8 cellular contexts compared by ENCODE assay signal in the genomic region with DNA sequence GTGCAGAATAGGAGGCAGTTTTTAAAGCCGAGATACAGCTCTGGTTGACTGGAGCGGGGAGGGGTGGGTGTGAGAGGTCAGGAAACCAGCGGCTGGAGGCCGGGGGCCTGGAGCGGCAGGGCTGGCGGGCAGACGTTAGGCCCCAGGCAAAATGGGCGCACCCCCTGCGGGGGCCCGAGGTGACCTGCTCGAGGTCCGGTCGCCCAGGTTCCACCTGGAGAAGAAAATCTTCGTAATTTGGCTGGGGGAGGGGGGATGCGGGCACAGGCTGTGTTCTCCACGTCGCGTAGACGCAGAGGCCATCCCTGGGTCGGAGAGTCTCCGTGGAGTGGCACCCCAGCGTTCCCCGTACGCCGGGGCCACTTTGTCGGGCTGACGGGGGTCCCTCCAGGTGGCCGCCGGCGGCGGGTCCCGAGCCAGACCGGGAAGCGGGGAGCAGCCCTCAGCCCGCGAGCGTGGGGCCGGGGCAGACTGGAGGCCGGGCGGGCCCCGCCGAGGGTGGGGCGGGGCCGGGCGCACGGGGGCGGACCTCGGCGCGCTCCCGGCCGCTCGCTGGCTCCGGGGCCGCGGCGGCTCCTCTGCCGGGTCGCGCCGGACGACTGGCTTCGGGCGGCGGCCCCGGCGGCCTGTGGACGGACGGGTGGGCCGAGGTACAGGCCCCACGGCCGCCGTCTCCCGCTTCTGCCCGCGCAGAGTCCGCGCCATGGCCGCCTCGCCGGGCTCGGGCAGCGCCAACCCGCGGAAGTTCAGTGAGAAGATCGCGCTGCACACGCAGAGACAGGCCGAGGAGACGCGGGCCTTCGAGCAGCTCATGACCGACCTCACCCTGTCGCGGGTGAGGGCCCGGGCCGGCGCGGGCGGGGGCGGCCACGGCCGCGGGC. TPM values are rescaled to one million over a fixed set of nuclear protein-coding genes. Genes with fewer than 3 reads are reported as not detected.
DNase-seq lines count a peak whose midpoint lies in the region; ATAC-seq and TF ChIP-seq lines count a peak whose summit lies in the region.

TSS of gene CRTC3 (plus strand) at position 555 of the 881 bp plus-strand sequence. CDS start at position 704, 149 bp downstream.

- H3K4me1 ChIP-seq in mucosa of stomach (ENCODE audit: control insufficient read depth, insufficient read depth, low read length): peaks cover 13% of the 10 kb centered on the region

- no peak for TF ChIP-seq CTCF in epithelial cell of proximal tubule (conservative IDR thresholded peaks at IDR 0.05; ENCODE audit: low read depth, low read length)

- peak; percentile 78 for ATAC-seq in GM18520 (IDR thresholded peaks at IDR 0.05; ENCODE audit: unreplicated experiment)
- peak; percentile 65 for ATAC-seq in HG03039 (IDR thresholded peaks at IDR 0.05; ENCODE audit: unreplicated experiment)
- peak; percentile 85 for ATAC-seq in stimulated activated naive CD8-positive, alpha-beta T cell treated with anti-CD3 and anti-CD28 coated beads, Interleukin-15, Interleukin-2, amounts not matched to agents 100 U/mL and 50 U/mL, for 24 hours

- H3K4me3 ChIP-seq in epithelial cell of proximal tubule (ENCODE audit: low read depth, low read length): peak within 1 kb of the TSS; percentile 92
- H3K4me3 ChIP-seq in mucosa of stomach (ENCODE audit: low read length): peak within 1 kb of the TSS; percentile 74

- DNase-seq in ACHN: peak; percentile 49
- peak; percentile 49 for DNase-seq in NOMO-1 treated with dmso at 0.1 percent for 144 hours (lab: John Stamatoyannopoulos, UW; ENCODE audit: unreplicated experiment)
- peak; percentile 46 for DNase-seq in activated T-cell treated with anti-CD3 and anti-CD28 coated beads for 48 hours (ENCODE audit: low read depth)
- no peak for DNase-seq in epithelial cell of proximal tubule (ENCODE audit: low read depth)
- peak; percentile 65 for DNase-seq in stimulated activated naive CD8-positive, alpha-beta T cell treated with anti-CD3 and anti-CD28 coated beads, Interleukin-15, Interleukin-2, amounts not matched to agents 100 U/mL and 50 U/mL, for 24 hours

- in situ Hi-C loops in ACHN (cut with HindIII; ENCODE audit: low pct_ligation_motif_present, low pct_unique_long_range_greater_than_20kb, low sequenced_read_pairs): no loop called here

- H3K27me3 ChIP-seq in mucosa of stomach (ENCODE audit: control insufficient read depth, insufficient read depth, low read length): no peaks in the 10 kb centered on the region

- peak within 1 kb of the TSS; percentile 84 for H3K9ac ChIP-seq in mucosa of stomach (ENCODE audit: low read length)

- no peaks in the 10 kb centered on the region for H3K9me3 ChIP-seq in mucosa of stomach (ENCODE audit: control insufficient read depth, low read length)

- no peaks in the 10 kb centered on the region for H3K36me3 ChIP-seq in mucosa of stomach (ENCODE audit: control insufficient read depth, insufficient read depth, low read length)

RNA-seq across cellular contexts. Expression of gene CRTC3, which starts in this region (rescaled TPM):
- total RNA-seq in epithelial cell of proximal tubule: 7.1 and 10.0 TPM in 2 replicates
